ENCODE assay signal across 28 cellular contexts in genomic region chr14:70748422-70748821, GRCh38.
"Had no signal": no experiment of that assay in that cellular context is flagged by ENCODE, and none has a peak within 500 bp of the region (broad histone marks: within the 10 kb centered on the region; RNA-seq: fewer than 3 reads in every experiment).

No MANE protein-coding gene starts in this region.

- H3K9me3 ChIP-seq: left ventricle myocardium inferior, neutrophil, pancreas, right atrium auricular region, spleen, tibial nerve had no signal

- DNase-seq: activated CD4-positive, alpha-beta memory T cell treated with anti-CD3 and anti-CD28 coated beads, Interleukin-2, amount 10 ng/mL, durations not matched to agents 7 days and 5 days; activated CD4-positive, alpha-beta T cell treated with anti-CD3 and anti-CD28 coated beads, Interleukin-2, amount 10 ng/mL, durations not matched to agents 7 days and 5 days; activated CD4-positive, CD25-positive, alpha-beta regulatory T cell treated with anti-CD3 and anti-CD28 coated beads, Interleukin-2, amount 50 U/mL, for 72 hours; activated CD8-positive, alpha-beta memory T cell treated with anti-CD3 and anti-CD28 coated beads, Interleukin-2, amount 50 U/mL, for 48 hours; activated gamma-delta T cell; activated naive CD4-positive, alpha-beta T cell treated with anti-CD3 and anti-CD28 coated beads, Interleukin-2, amount 50 U/mL, for 16 hours; activated T-cell treated with anti-CD3 and anti-CD28 coated beads, Interleukin-2, amount 50 U/mL, for 24 hours; amygdala; cerebellar nuclear complex; dorsolateral prefrontal cortex; effector memory CD4-positive, alpha-beta T cell; erythroblast; foreskin melanocyte; islet precursor cell; left ventricle myocardium inferior; naive B cell; nephron progenitor cell; pancreas; spleen; stimulated activated naive CD4-positive, alpha-beta T cell; T-helper 2 cell had no signal

- H3K36me3 ChIP-seq: left ventricle myocardium inferior, neutrophil, right atrium auricular region, tibial nerve had no signal

- H3K27me3 ChIP-seq: cardiac muscle cell, dorsolateral prefrontal cortex, pancreas, right atrium auricular region, spleen, tibial nerve had no signal

- H3K4me1 Mint-ChIP-seq: activated CD4-positive, alpha-beta memory T cell treated with anti-CD3 and anti-CD28 coated beads, Interleukin-2, amount 10 ng/mL, durations not matched to agents 7 days and 5 days; activated CD4-positive, alpha-beta T cell treated with anti-CD3 and anti-CD28 coated beads, Interleukin-2, amount 10 ng/mL, durations not matched to agents 7 days and 5 days; brain had no signal

- H3K9me3 Mint-ChIP-seq: activated T-cell treated with anti-CD3 and anti-CD28 coated beads, Interleukin-2, amount 50 U/mL, for 24 hours; brain; naive B cell; nephron progenitor cell had no signal

- ATAC-seq: pancreas, SK-N-SH treated with all-trans-retinoic acid at 6 μM for 48 hours had no signal

- H3K27ac Mint-ChIP-seq: activated CD4-positive, alpha-beta memory T cell treated with anti-CD3 and anti-CD28 coated beads, Interleukin-2, amount 10 ng/mL, durations not matched to agents 7 days and 5 days; activated CD4-positive, alpha-beta T cell treated with anti-CD3 and anti-CD28 coated beads, Interleukin-2, amount 10 ng/mL, durations not matched to agents 7 days and 5 days; activated T-cell treated with anti-CD3 and anti-CD28 coated beads, Interleukin-2, amount 50 U/mL, for 24 hours; brain; nephron progenitor cell had no signal

- H3K4me3 ChIP-seq: cardiac muscle cell, coronary artery, dorsolateral prefrontal cortex, left ventricle myocardium inferior, pancreas, right atrium auricular region, spleen, tibial nerve had no signal

- H3K4me3 Mint-ChIP-seq: activated CD4-positive, alpha-beta memory T cell treated with anti-CD3 and anti-CD28 coated beads, Interleukin-2, amount 10 ng/mL, durations not matched to agents 7 days and 5 days; activated CD4-positive, alpha-beta T cell treated with anti-CD3 and anti-CD28 coated beads, Interleukin-2, amount 10 ng/mL, durations not matched to agents 7 days and 5 days; activated T-cell treated with anti-CD3 and anti-CD28 coated beads, Interleukin-2, amount 50 U/mL, for 24 hours; brain; naive B cell; nephron progenitor cell had no signal

- H3K27ac ChIP-seq: cardiac muscle cell, coronary artery, dorsolateral prefrontal cortex, left ventricle myocardium inferior, neutrophil, pancreas, right atrium auricular region, spleen, tibial nerve had no signal

- H3K4me1 ChIP-seq: right atrium auricular region, spleen, tibial nerve had no signal

- H3K27me3 Mint-ChIP-seq: activated CD4-positive, alpha-beta memory T cell treated with anti-CD3 and anti-CD28 coated beads, Interleukin-2, amount 10 ng/mL, durations not matched to agents 7 days and 5 days; activated CD4-positive, alpha-beta T cell treated with anti-CD3 and anti-CD28 coated beads, Interleukin-2, amount 10 ng/mL, durations not matched to agents 7 days and 5 days; activated T-cell treated with anti-CD3 and anti-CD28 coated beads, Interleukin-2, amount 50 U/mL, for 24 hours; brain; naive B cell had no signal
